Comparison of ENCODE assay signal across 20 cellular contexts in genomic region chr5:11139471-11139870, GRCh38.
"Had no signal": no experiment of that assay in that cellular context is flagged by ENCODE, and none has a peak within 500 bp of the region (broad histone marks: within the 10 kb centered on the region; RNA-seq: fewer than 3 reads in every experiment).

No MANE protein-coding gene starts in this region.

- ATAC-seq: activated CD8-positive, alpha-beta T cell treated with anti-CD3 and anti-CD28 coated beads, Interleukin-2, amount 10 ng/mL, durations not matched to agents 7 days and 5 days; body of pancreas; effector memory CD8-positive, alpha-beta T cell; gastroesophageal sphincter; left cardiac atrium; natural killer cell treated with Interleukin-12 subunit alpha and Interleukin-12 subunit beta and Interleukin-15 and Interleukin-18, amount 100 ng/mL, for 72 hours; stimulated activated naive CD8-positive, alpha-beta T cell treated with anti-CD3 and anti-CD28 coated beads, Interleukin-15, Interleukin-2, amounts not matched to agents 100 U/mL and 50 U/mL, for 24 hours; T-cell had no signal

- H3K27me3 ChIP-seq: body of pancreas, sigmoid colon, upper lobe of left lung had no signal

- H3K27ac ChIP-seq: body of pancreas, gastroesophageal sphincter, prostate gland, sigmoid colon, upper lobe of left lung, WERI-Rb-1 had no signal

- H3K4me3 ChIP-seq: body of pancreas, gastroesophageal sphincter, prostate gland, sigmoid colon, upper lobe of left lung had no signal

- H3K4me1 ChIP-seq: body of pancreas, gastroesophageal sphincter, prostate gland, sigmoid colon, upper lobe of left lung had no signal

- DNase-seq: activated CD4-positive, alpha-beta T cell treated with anti-CD3 and anti-CD28 coated beads for 48 hours; activated CD8-positive, alpha-beta memory T cell treated with anti-CD3 and anti-CD28 coated beads, Interleukin-2, amount 50 U/mL, for 48 hours; activated CD8-positive, alpha-beta T cell treated with anti-CD3 and anti-CD28 coated beads, Interleukin-2, amount 10 ng/mL, durations not matched to agents 7 days and 5 days; activated naive CD4-positive, alpha-beta T cell treated with anti-CD3 and anti-CD28 coated beads for 36 hours; body of pancreas; effector memory CD8-positive, alpha-beta T cell; left cardiac atrium; mammary epithelial cell; nucleus accumbens; sigmoid colon; stimulated activated CD4-positive, alpha-beta T cell treated with anti-CD3 and anti-CD28 coated beads, Interleukin-12 subunit alpha, Interleukin-12 subunit beta, amount 100 ng/mL, for 4 hours; stimulated activated CD4-positive, alpha-beta T cell treated with anti-CD3 and anti-CD28 coated beads, Interleukin-2, amount 100 ng/mL, for 48 hours; stimulated activated naive CD8-positive, alpha-beta T cell treated with anti-CD3 and anti-CD28 coated beads, Interleukin-15, Interleukin-2, amounts not matched to agents 100 U/mL and 50 U/mL, for 24 hours; T-cell; T1000; upper lobe of left lung; WERI-Rb-1 had no signal

- H3K36me3 ChIP-seq: gastroesophageal sphincter, prostate gland, sigmoid colon, upper lobe of left lung, WERI-Rb-1 had no signal

- H3K9me3 ChIP-seq: body of pancreas, gastroesophageal sphincter, prostate gland, sigmoid colon, upper lobe of left lung had no signal
